9 cellular contexts compared by ENCODE assay signal in the genomic region with DNA sequence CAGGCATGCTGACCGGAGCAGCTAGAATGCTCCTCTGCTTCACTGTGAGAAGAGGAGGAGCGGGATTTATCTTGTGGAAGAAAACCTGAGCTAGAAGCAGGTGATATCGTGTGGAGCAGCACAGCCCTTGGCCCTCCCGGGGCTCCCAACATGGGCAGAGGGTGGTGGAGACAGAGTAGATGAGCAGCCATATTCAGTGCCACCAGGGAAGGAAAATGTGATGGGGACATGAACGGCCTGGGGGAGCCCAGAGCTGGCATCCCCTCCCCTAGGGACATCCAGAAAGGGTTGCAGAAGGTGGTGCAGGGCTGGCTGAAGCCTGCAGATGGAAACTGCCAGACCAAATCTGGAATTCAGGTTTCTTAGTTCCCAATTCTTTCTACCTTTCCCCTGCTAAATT. TPM values are rescaled to one million over a fixed set of nuclear protein-coding genes. Genes with fewer than 3 reads are reported as not detected.
"Had no signal": no experiment of that assay in that cellular context is flagged by ENCODE, and none has a peak within 500 bp of the region (broad histone marks: within the 10 kb centered on the region; RNA-seq: fewer than 3 reads in every experiment).

No MANE protein-coding gene starts in this region.

- ATAC-seq: GM23338, HCT116 had no signal

- H3K4me3 Mint-ChIP-seq: GM23338, HFFc6, IgD-negative memory B cell had no signal

- H3K27ac ChIP-seq: HL-60 had no signal

- H3K27me3 Mint-ChIP-seq: IgD-negative memory B cell had no signal

- H3K27ac Mint-ChIP-seq: GM23338, HFFc6, IgD-negative memory B cell had no signal

- H3K4me1 ChIP-seq: HAP-1 had no signal

- H3K9me3 ChIP-seq: HAP-1 had no signal

- H3K4me3 ChIP-seq: GM23338, HAP-1 had no signal

- H3K36me3 ChIP-seq: HAP-1 had no signal

- H2AFZ ChIP-seq: GM23338 had no signal

- H3K4me2 ChIP-seq: GM23338 had no signal

- DNase-seq: H7, HFFc6, KBM-7 had no signal

- H3K36me3 Mint-ChIP-seq: IgD-negative memory B cell had no signal

RNA-seq across cellular contexts. Expression of gene TBXT, which starts 24.9 kb away (rescaled TPM):
- polyA plus RNA-seq: HepG2, IgD-negative memory B cell had no signal
